In genomic region chr1:217089239-217090014, GRCh38 we compare ENCODE assay signal across 8 cellular contexts.
DNase-seq lines count a peak whose midpoint lies in the region; ATAC-seq and TF ChIP-seq lines count a peak whose summit lies in the region.

No MANE protein-coding gene starts in this region.

- TF ChIP-seq POLR2A in erythroblast (IDR thresholded peaks at IDR 0.05; ENCODE audit: low read length) = no peak

- intact Hi-C loops in lower lobe of right lung (cut with DNase I) = no loop called here

- ATAC-seq in lower lobe of right lung = peak; percentile 60 to 61
- ATAC-seq in GM21528 (IDR thresholded peaks at IDR 0.05; ENCODE audit: low FRiP score, unreplicated experiment) = no peak
- ATAC-seq in HG03097 (IDR thresholded peaks at IDR 0.05; ENCODE audit: low FRiP score, unreplicated experiment) = no peak

- peak; percentile 45 for DNase-seq in DMS53 treated with DMSO at 0.1 percent for 48 hours (lab: John Stamatoyannopoulos, UW; ENCODE audit: unreplicated experiment)
- peak; percentile 40 for DNase-seq in NCI-H460 (ENCODE audit: extremely low read depth, low read depth)
- DNase-seq in ecto neural progenitor cell (ENCODE audit: low spot score) = peak; percentile 49
- no peak for DNase-seq in lower lobe of right lung
- no peak for DNase-seq in erythroblast (lab: John Stamatoyannopoulos, UW)

- H3K4me3 ChIP-seq in lower lobe of right lung (peak overlapping the region; percentile 50), urinary bladder (ENCODE audit: low read depth, low read length) (peak overlapping the region; percentile 55)

- H3K36me3 ChIP-seq in lower lobe of right lung (no peaks in the 10 kb centered on the region), urinary bladder (ENCODE audit: insufficient read depth) (no peaks in the 10 kb centered on the region)

- H3K27me3 ChIP-seq in lower lobe of right lung (ENCODE audit: low read depth) = peaks cover 17% of the 10 kb centered on the region

- no peaks in the 10 kb centered on the region for H3K9me3 ChIP-seq in lower lobe of right lung

- H3K4me1 ChIP-seq in lower lobe of right lung = no peaks in the 10 kb centered on the region
- H3K4me1 ChIP-seq in urinary bladder (ENCODE audit: insufficient read depth) = no peaks in the 10 kb centered on the region

- no peak for TF ChIP-seq CTCF in lower lobe of right lung (IDR thresholded peaks at IDR 0.05)

- no peak overlapping the region for H3K27ac ChIP-seq in lower lobe of right lung
- no peak overlapping the region for H3K27ac ChIP-seq in urinary bladder (ENCODE audit: low read depth)

- WGBS in urinary bladder = under 1% methylated on average over 40 of the region's 40 CpGs

Comparison
In these comparisons a context has a peak if more than half of its experiments do, and no peak if none do; other contexts are left out.
1. DNase-seq: peak in DMS53 treated with DMSO at 0.1 percent for 48 hours (single experiment), NCI-H460 (single experiment) and ecto neural progenitor cell (single experiment); none in lower lobe of right lung (single experiment) and erythroblast (0 of 2).
2. ATAC-seq: peak in lower lobe of right lung (2 of 2); none in GM21528 (single experiment) and HG03097 (single experiment).